1 cellular context compared by ENCODE assay signal in genomic region chr10:78401882-78402367, GRCh38.
TF ChIP-seq lines count a peak whose summit lies in the region.

No MANE protein-coding gene starts in this region.

TF ChIP-seq in WTC11, 78 proteins besides CTCF, POLR2A, EP300 and RAD21 (continued from another document):
- TF ChIP-seq, protein P1, sequence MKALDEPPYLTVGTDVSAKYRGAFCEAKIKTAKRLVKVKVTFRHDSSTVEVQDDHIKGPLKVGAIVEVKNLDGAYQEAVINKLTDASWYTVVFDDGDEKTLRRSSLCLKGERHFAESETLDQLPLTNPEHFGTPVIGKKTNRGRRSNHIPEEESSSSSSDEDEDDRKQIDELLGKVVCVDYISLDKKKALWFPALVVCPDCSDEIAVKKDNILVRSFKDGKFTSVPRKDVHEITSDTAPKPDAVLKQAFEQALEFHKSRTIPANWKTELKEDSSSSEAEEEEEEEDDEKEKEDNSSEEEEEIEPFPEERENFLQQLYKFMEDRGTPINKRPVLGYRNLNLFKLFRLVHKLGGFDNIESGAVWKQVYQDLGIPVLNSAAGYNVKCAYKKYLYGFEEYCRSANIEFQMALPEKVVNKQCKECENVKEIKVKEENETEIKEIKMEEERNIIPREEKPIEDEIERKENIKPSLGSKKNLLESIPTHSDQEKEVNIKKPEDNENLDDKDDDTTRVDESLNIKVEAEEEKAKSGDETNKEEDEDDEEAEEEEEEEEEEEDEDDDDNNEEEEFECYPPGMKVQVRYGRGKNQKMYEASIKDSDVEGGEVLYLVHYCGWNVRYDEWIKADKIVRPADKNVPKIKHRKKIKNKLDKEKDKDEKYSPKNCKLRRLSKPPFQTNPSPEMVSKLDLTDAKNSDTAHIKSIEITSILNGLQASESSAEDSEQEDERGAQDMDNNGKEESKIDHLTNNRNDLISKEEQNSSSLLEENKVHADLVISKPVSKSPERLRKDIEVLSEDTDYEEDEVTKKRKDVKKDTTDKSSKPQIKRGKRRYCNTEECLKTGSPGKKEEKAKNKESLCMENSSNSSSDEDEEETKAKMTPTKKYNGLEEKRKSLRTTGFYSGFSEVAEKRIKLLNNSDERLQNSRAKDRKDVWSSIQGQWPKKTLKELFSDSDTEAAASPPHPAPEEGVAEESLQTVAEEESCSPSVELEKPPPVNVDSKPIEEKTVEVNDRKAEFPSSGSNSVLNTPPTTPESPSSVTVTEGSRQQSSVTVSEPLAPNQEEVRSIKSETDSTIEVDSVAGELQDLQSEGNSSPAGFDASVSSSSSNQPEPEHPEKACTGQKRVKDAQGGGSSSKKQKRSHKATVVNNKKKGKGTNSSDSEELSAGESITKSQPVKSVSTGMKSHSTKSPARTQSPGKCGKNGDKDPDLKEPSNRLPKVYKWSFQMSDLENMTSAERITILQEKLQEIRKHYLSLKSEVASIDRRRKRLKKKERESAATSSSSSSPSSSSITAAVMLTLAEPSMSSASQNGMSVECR (CRISPR knock-in tag; IDR thresholded peaks at IDR 0.05; ENCODE audit: borderline replicate concordance), result no peak
- peak; percentile 60; the same call in 1 of the 2 replicates for TF ChIP-seq TEAD1 (CRISPR knock-in tag; IDR thresholded peaks at IDR 0.05)
- TF ChIP-seq, protein P2, sequence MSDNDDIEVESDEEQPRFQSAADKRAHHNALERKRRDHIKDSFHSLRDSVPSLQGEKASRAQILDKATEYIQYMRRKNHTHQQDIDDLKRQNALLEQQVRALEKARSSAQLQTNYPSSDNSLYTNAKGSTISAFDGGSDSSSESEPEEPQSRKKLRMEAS (CRISPR knock-in tag; IDR thresholded peaks at IDR 0.05), result no peak
- TF ChIP-seq ZNF423 (CRISPR knock-in tag; IDR thresholded peaks at IDR 0.05), result peak; percentile 83
- TF ChIP-seq CREB1 (CRISPR knock-in tag; IDR thresholded peaks at IDR 0.05), result no peak
- TF ChIP-seq E2F5 (CRISPR knock-in tag; IDR thresholded peaks at IDR 0.05), result no peak
- no peak for TF ChIP-seq PRRX2 (CRISPR knock-in tag; IDR thresholded peaks at IDR 0.05)
- TF ChIP-seq, protein P3, sequence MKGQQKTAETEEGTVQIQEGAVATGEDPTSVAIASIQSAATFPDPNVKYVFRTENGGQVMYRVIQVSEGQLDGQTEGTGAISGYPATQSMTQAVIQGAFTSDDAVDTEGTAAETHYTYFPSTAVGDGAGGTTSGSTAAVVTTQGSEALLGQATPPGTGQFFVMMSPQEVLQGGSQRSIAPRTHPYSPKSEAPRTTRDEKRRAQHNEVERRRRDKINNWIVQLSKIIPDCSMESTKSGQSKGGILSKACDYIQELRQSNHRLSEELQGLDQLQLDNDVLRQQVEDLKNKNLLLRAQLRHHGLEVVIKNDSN (CRISPR knock-in tag; IDR thresholded peaks at IDR 0.05), result 0 out of 2 replicates have a peak, but pooled peaks have one; percentile 42
- no peak for TF ChIP-seq HMGXB4 (CRISPR knock-in tag; IDR thresholded peaks at IDR 0.05)
- no peak for TF ChIP-seq FOXK1 (CRISPR knock-in tag; IDR thresholded peaks at IDR 0.05)
